Comparison of ENCODE assay signal across 18 cellular contexts in the genomic region with DNA sequence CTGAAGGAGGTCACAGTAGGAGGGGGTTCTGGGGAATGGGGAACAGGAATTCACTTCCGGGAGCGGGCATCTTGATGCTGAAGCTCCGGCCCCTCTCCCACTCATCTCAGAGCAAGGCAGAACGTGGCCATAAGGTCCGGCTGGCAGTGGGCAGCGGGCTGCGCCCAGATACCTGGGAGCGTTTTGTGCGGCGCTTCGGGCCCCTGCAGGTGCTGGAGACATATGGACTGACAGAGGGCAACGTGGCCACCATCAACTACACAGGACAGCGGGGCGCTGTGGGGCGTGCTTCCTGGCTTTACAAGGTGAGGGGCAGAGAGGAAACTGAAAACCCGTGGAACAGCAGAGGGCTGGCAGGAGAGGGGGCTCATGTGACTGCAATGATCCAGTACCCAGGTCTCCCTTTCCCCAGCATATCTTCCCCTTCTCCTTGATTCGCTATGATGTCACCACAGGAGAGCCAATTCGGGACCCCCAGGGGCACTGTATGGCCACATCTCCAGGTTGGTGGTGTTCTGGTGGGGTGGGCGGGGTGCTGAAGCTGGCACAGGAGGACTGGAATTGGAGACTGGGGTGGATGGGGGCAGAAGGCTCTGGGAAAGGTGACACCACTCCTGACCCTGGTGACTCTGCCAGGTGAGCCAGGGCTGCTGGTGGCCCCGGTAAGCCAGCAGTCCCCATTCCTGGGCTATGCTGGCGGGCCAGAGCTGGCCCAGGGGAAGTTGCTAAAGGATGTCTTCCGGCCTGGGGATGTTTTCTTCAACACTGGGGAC. TPM values are rescaled to one million over a fixed set of nuclear protein-coding genes. Genes with fewer than 3 reads are reported as not detected.
A peak's percentile ranks its signal among the peaks of the same experiment; 100 is the strongest.
DNase-seq lines count a peak whose midpoint lies in the region; ATAC-seq, FAIRE-seq and TF ChIP-seq lines count a peak whose summit lies in the region.
"Had no signal": no experiment of that assay in that cellular context is flagged by ENCODE, and none has a peak within 500 bp of the region (broad histone marks: within the 10 kb centered on the region; RNA-seq: fewer than 3 reads in every experiment).

No MANE protein-coding gene starts in this region.

- peak overlapping the region in 6 of 10 experiments; percentile 71 to 96 (median 89); a peak in 9 of 20 replicates for H3K4me3 ChIP-seq in BLaER1 treated with 17β-estradiol and CSF1 and Interleukin-3, amounts not matched to agents 10 nM and 100 nM
- H3K4me3 ChIP-seq in skeletal muscle satellite cell (ENCODE audit: low read length) (no peak overlapping the region), smooth muscle cell (no peak overlapping the region)
- H3K4me3 ChIP-seq: A549, ovary had no signal

- H3K27ac ChIP-seq in BLaER1 treated with 17β-estradiol and CSF1 and Interleukin-3, amounts not matched to agents 10 nM and 100 nM, result peak overlapping the region in 10 of 11 experiments; percentile 4 to 100 (median 62); a peak in 11 of 22 replicates
- H3K27ac ChIP-seq in smooth muscle cell (ENCODE audit: low read depth), result no peak overlapping the region
- H3K27ac ChIP-seq: A549, foreskin keratinocyte, ovary had no signal

- peaks cover 31% of the 10 kb centered on the region for H3K4me1 Mint-ChIP-seq in brain
- peaks cover 56 to 60% of the 10 kb centered on the region in 2 donors for H3K4me1 Mint-ChIP-seq in immature natural killer cell

- no peak for TF ChIP-seq POLR2A in GM12892 (IDR thresholded peaks at IDR 0.05; ENCODE audit: low read depth, low read length)

- TF ChIP-seq CTCF in brain (conservative IDR thresholded peaks at IDR 0.05) (no peak), smooth muscle cell (IDR thresholded peaks at IDR 0.05; ENCODE audit: borderline replicate concordance, insufficient read depth, poor library complexity, severe bottlenecking) (no peak)

- no peaks in the 10 kb centered on the region for H3K9me3 ChIP-seq in BLaER1 treated with 17β-estradiol and CSF1 and Interleukin-3, amounts not matched to agents 10 nM and 100 nM (replicated peaks in 1 of 11)
- H3K9me3 ChIP-seq in skeletal muscle satellite cell (replicated peaks; ENCODE audit: low read length) (no peaks in the 10 kb centered on the region), smooth muscle cell (replicated peaks; ENCODE audit: low read depth) (no peaks in the 10 kb centered on the region)
- H3K9me3 ChIP-seq: A549, ovary had no signal

- peak overlapping the region in 3 of 5 experiments; percentile 12 to 85 (median 83) for H3K4me3 Mint-ChIP-seq in brain
- H3K4me3 Mint-ChIP-seq in immature natural killer cell, result peak overlapping the region in 3 of 5 donors; percentile 26 to 92 (median 39)

- H3K9me3 Mint-ChIP-seq in brain, result no peaks in the 10 kb centered on the region
- no peaks in the 10 kb centered on the region for H3K9me3 Mint-ChIP-seq in immature natural killer cell

- peaks cover 9% of the 10 kb centered on the region for H3F3A ChIP-seq in smooth muscle cell (ENCODE audit: low read depth)

- peaks cover 5 to 46% (median 33%) of the 10 kb centered on the region in 11 experiments; a peak in 21 of 22 replicates for H3K36me3 ChIP-seq in BLaER1 treated with 17β-estradiol and CSF1 and Interleukin-3, amounts not matched to agents 10 nM and 100 nM
- peaks cover under 1% of the 10 kb centered on the region for H3K36me3 ChIP-seq in skeletal muscle satellite cell (ENCODE audit: insufficient read depth, low read length)
- H3K36me3 ChIP-seq in smooth muscle cell (ENCODE audit: low read depth), result no peaks in the 10 kb centered on the region
- H3K36me3 ChIP-seq: ovary had no signal

- no peak for ATAC-seq in GM21423 (IDR thresholded peaks at IDR 0.05; ENCODE audit: unreplicated experiment)
- no peak for ATAC-seq in HG02938 (IDR thresholded peaks at IDR 0.05; ENCODE audit: unreplicated experiment)
- ATAC-seq: A549, foreskin keratinocyte, Panc1 had no signal

- peaks cover 13% of the 10 kb centered on the region for H3K79me2 ChIP-seq in smooth muscle cell (ENCODE audit: low read depth)

- no peak for FAIRE-seq in GM12892 (lab: Jason Lieb, UNC)
- FAIRE-seq: A549, endothelial cell of umbilical vein had no signal

- no peaks in the 10 kb centered on the region for H3K27me3 ChIP-seq in BLaER1 treated with 17β-estradiol and CSF1 and Interleukin-3, amounts not matched to agents 10 nM and 100 nM
- H3K27me3 ChIP-seq in skeletal muscle satellite cell (ENCODE audit: control insufficient read depth, insufficient read depth, low read length), result no peaks in the 10 kb centered on the region
- H3K27me3 ChIP-seq in smooth muscle cell (ENCODE audit: low read depth), result no peaks in the 10 kb centered on the region
- H3K27me3 ChIP-seq: foreskin keratinocyte, ovary had no signal

- WGBS in smooth muscle cell (ENCODE audit: low lambda C conversion rate), result 95% methylated on average over 22 of the region's 22 CpGs

- peaks cover 59 to 87% (median 72%) of the 10 kb centered on the region in 10 experiments for H3K4me1 ChIP-seq in BLaER1 treated with 17β-estradiol and CSF1 and Interleukin-3, amounts not matched to agents 10 nM and 100 nM
- H3K4me1 ChIP-seq in skeletal muscle satellite cell (ENCODE audit: control insufficient read depth, insufficient read depth, low read length), result peaks cover 37% of the 10 kb centered on the region
- peaks cover 14% of the 10 kb centered on the region for H3K4me1 ChIP-seq in smooth muscle cell (ENCODE audit: low read depth)

- peaks cover 0 to 33% (median 7%) of the 10 kb centered on the region in 11 experiments; a peak in 9 of 22 replicates for H4K20me1 ChIP-seq in BLaER1 treated with 17β-estradiol and CSF1 and Interleukin-3, amounts not matched to agents 10 nM and 100 nM
- H4K20me1 ChIP-seq in smooth muscle cell (ENCODE audit: low read depth), result no peaks in the 10 kb centered on the region

- DNase-seq in immature natural killer cell (no peak), smooth muscle cell (lab: John Stamatoyannopoulos, UW; ENCODE audit: unreplicated experiment) (no peak), GM12892 (ENCODE audit: insufficient read length) (no peak)
- DNase-seq: activated CD4-positive, alpha-beta T cell treated with anti-CD3 and anti-CD28 coated beads for 48 hours; activated gamma-delta T cell treated with Interleukin-2 at 50 U/mL for 16 hours; foreskin keratinocyte; NCI-H1417; NCI-H82; stimulated activated CD4-positive, alpha-beta T cell treated with anti-CD3 and anti-CD28 coated beads, Interleukin-4, amount 100 ng/mL, for 24 hours had no signal

- no peaks in the 10 kb centered on the region for H3K36me3 Mint-ChIP-seq in brain
- peaks cover 0 to 12% (median 9%) of the 10 kb centered on the region in 3 donors for H3K36me3 Mint-ChIP-seq in immature natural killer cell

- H3K27me3 Mint-ChIP-seq in brain (peaks cover 8% of the 10 kb centered on the region), immature natural killer cell (ENCODE audit: low read depth in 3 of 3) (peaks cover 5 to 17% (median 10%) of the 10 kb centered on the region in 3 donors)

- peak overlapping the region in 10 of 11 experiments; percentile 78 to 96 (median 88); a peak in 17 of 22 replicates for H3K9ac ChIP-seq in BLaER1 treated with 17β-estradiol and CSF1 and Interleukin-3, amounts not matched to agents 10 nM and 100 nM
- no peak overlapping the region for H3K9ac ChIP-seq in skeletal muscle satellite cell (ENCODE audit: low read depth, low read length)
- H3K9ac ChIP-seq in smooth muscle cell (ENCODE audit: low read depth), result no peak overlapping the region

- H3K27ac Mint-ChIP-seq in brain, result peak overlapping the region in 2 of 5 experiments; percentile 43 to 51
- peak overlapping the region; percentile 90 to 93 (median 92) for H3K27ac Mint-ChIP-seq in immature natural killer cell

- no peak overlapping the region for H2AFZ ChIP-seq in smooth muscle cell (ENCODE audit: low read depth)

- peak overlapping the region; percentile 94 to 100 (median 99); a peak in 21 of 22 replicates for H3K4me2 ChIP-seq in BLaER1 treated with 17β-estradiol and CSF1 and Interleukin-3, amounts not matched to agents 10 nM and 100 nM
- H3K4me2 ChIP-seq in skeletal muscle satellite cell (ENCODE audit: low read length) (peak overlapping the region; percentile 17), smooth muscle cell (no peak overlapping the region)
- H3K4me2 ChIP-seq: A549 had no signal

RNA-seq across cellular contexts. Expression of gene SLC27A3, which starts 3.0 kb away (rescaled TPM):
- 43.3 TPM for polyA plus RNA-seq in brain (ENCODE audit: insufficient read depth, low read depth, low replicate concordance)
- 10 to 100 TPM; 38.3 to 89.0 (median 54.3) TPM for polyA plus RNA-seq in immature natural killer cell
- total RNA-seq in skeletal muscle satellite cell (2012; rRNA removed), result 9.8 and 12.2 TPM in 2 replicates
- total RNA-seq in smooth muscle cell, result 14.8 and 21.3 TPM in 2 replicates
- polyA plus RNA-seq in smooth muscle cell, result 36.0 and 41.0 TPM in 2 replicates
- polyA plus RNA-seq in GM12892 (2012; ENCODE audit: missing spikeins), result 7.4 TPM

RNA-seq across cellular contexts. Expression of gene INTS3, which starts 50.4 kb away (rescaled TPM):
- 23.5 TPM for polyA plus RNA-seq in brain (ENCODE audit: insufficient read depth, low read depth, low replicate concordance)
- 10 to 100 TPM in 1 of 3 donors, 1 to 10 TPM in 2; 7.5 to 14.5 (median 7.9) TPM for polyA plus RNA-seq in immature natural killer cell
- 28.6 and 38.7 TPM in 2 replicates for total RNA-seq in skeletal muscle satellite cell (2012; rRNA removed)
- 33.6 and 34.8 TPM in 2 replicates for total RNA-seq in smooth muscle cell
- 22.3 and 27.6 TPM in 2 replicates for polyA plus RNA-seq in smooth muscle cell
- polyA plus RNA-seq in GM12892 (2012; ENCODE audit: missing spikeins), result 40.9 TPM

Comparison
In these comparisons a context has a peak if more than half of its experiments do, and no peak if none do; other contexts are left out.
1. H3K4me3 ChIP-seq: peak in BLaER1 treated with 17β-estradiol and CSF1 and Interleukin-3, amounts not matched to agents 10 nM and 100 nM (6 of 10); none in skeletal muscle satellite cell (single experiment) and smooth muscle cell (single experiment).
2. H3K9ac ChIP-seq: peak in BLaER1 treated with 17β-estradiol and CSF1 and Interleukin-3, amounts not matched to agents 10 nM and 100 nM (10 of 11); none in skeletal muscle satellite cell (single experiment) and smooth muscle cell (single experiment).